In the genomic region with DNA sequence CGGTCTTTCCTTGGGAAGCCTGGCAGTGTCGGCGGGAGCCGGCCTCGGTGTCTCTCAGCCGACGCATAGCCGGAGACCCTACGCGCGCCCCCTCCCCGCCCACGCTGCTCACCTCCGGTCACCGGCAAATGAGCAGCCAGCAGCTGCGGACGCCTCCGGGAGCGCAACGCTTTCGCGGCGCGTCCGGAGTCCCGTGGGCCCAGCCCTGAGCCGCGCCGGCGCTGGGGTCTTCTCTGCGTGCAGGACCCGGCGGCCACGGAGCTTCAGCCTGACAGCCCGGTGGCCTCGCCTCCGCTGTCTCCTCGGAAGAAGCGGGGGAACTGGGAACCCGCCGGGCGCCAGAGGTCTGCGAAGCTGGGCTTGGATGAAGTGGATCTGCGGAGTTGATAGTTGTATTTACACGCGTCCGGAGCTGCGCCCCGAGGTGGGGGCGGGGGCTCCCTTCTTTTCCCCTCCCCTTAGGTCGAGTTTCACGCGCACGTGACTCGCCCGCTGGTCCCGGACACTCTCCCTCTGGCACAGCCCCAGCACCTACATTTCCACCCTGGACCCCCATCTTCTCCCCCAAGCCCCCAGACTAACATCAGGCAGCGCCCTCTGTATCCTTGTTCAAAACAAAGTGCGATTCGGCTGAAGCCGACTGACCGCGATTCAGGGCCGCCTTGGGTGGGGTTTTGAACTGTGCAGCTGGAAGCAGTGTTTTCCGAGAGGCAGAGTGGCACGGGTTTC, we compare ENCODE assay signal across 8 cellular contexts. TPM values are rescaled to one million over a fixed set of nuclear protein-coding genes. Genes with fewer than 3 reads are reported as not detected.
DNase-seq lines count a peak whose midpoint lies in the region; ATAC-seq lines count a peak whose summit lies in the region.

A gene (minus strand): TSS at position 371 of the 729 bp plus-strand sequence. CDS start 1,591 bp downstream, outside the sequence.

- H3K9me3 Mint-ChIP-seq in memory B cell = no peaks in the 10 kb centered on the region
- no peaks in the 10 kb centered on the region for H3K9me3 Mint-ChIP-seq in stimulated activated naive CD8-positive, alpha-beta T cell treated with anti-CD3 and anti-CD28 coated beads, Interleukin-15, amount 100 ng/mL, for 72 hours

- H3K27me3 Mint-ChIP-seq in memory B cell = peaks cover 2% of the 10 kb centered on the region
- no peaks in the 10 kb centered on the region for H3K27me3 Mint-ChIP-seq in stimulated activated naive CD8-positive, alpha-beta T cell treated with anti-CD3 and anti-CD28 coated beads, Interleukin-15, amount 100 ng/mL, for 72 hours

- peak; percentile 51 for ATAC-seq in GM19467 (IDR thresholded peaks at IDR 0.05; ENCODE audit: unreplicated experiment)
- peak; percentile 22 for ATAC-seq in memory B cell (ENCODE audit: low read depth)
- ATAC-seq in stimulated activated naive CD8-positive, alpha-beta T cell treated with anti-CD3 and anti-CD28 coated beads, Interleukin-15, amount 100 ng/mL, for 72 hours = peak; percentile 52

- DNase-seq in D341Med (ENCODE audit: low spot score) (peak; percentile 71), HuH-7 (ENCODE audit: low spot score) (peak; percentile 99), UCSD-AML1 (lab: John Stamatoyannopoulos, UW; ENCODE audit: unreplicated experiment) (peak; percentile 62), dermis microvascular lymphatic vessel endothelial cell (ENCODE audit: low read depth in 2 of 2) (peak in 1 of 2 donors; percentile 70), memory B cell (ENCODE audit: low spot score in 2 of 2) (peak in 1 of 2 donors; percentile 19), DMS153 (lab: John Stamatoyannopoulos, UW) (no peak)
- peak; percentile 35 to 56 for DNase-seq in stimulated activated naive CD8-positive, alpha-beta T cell treated with anti-CD3 and anti-CD28 coated beads, Interleukin-15, amount 100 ng/mL, for 72 hours

- peak within 1 kb of the TSS; percentile 100 for H3K4me3 Mint-ChIP-seq in memory B cell
- H3K4me3 Mint-ChIP-seq in stimulated activated naive CD8-positive, alpha-beta T cell treated with anti-CD3 and anti-CD28 coated beads, Interleukin-15, amount 100 ng/mL, for 72 hours = peak within 1 kb of the TSS; percentile 100

- peak within 1 kb of the TSS; percentile 56 for H3K27ac Mint-ChIP-seq in memory B cell
- peak within 1 kb of the TSS; percentile 96 for H3K27ac Mint-ChIP-seq in stimulated activated naive CD8-positive, alpha-beta T cell treated with anti-CD3 and anti-CD28 coated beads, Interleukin-15, amount 100 ng/mL, for 72 hours

- peaks cover 21% of the 10 kb centered on the region for H3K4me1 Mint-ChIP-seq in memory B cell
- H3K4me1 Mint-ChIP-seq in stimulated activated naive CD8-positive, alpha-beta T cell treated with anti-CD3 and anti-CD28 coated beads, Interleukin-15, amount 100 ng/mL, for 72 hours = peaks cover 40% of the 10 kb centered on the region

- H3K36me3 Mint-ChIP-seq in memory B cell = no peaks in the 10 kb centered on the region

RNA-seq across cellular contexts. Expression of the gene that starts here (rescaled TPM):
- 11.0 and 19.0 TPM in 2 replicates for total RNA-seq in dermis microvascular lymphatic vessel endothelial cell
